34 cellular contexts compared by ENCODE assay signal in the genomic region with DNA sequence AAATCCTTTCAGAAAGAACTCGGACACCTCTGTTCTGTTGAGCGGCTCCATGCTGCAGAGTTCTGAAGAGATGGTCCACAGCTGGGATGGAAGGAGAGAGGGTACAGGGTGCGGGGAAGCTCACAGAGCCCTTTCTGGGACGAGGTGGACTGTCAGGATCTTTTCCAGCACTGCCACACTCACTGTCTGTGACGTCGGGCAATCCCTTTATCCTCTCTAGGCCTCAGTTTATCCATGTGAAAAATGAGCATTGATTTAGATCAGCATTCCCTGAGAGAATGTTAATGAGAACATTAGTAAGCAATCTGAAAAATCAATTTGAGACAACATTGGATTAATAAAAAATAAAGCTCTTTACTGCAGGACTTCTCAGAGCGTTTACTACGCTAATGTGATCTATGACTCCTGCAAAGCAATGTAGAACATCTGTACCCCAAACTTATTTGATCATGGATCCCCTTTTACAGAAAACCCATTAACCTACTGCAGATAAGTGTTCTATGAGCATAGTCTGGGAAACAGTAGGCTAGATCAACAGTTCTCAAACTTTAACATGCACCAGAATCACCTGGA. TPM values are rescaled to one million over a fixed set of nuclear protein-coding genes. Genes with fewer than 3 reads are reported as not detected.
"Had no signal": no experiment of that assay in that cellular context is flagged by ENCODE, and none has a peak within 500 bp of the region (broad histone marks: within the 10 kb centered on the region; RNA-seq: fewer than 3 reads in every experiment).

A gene with protein sequence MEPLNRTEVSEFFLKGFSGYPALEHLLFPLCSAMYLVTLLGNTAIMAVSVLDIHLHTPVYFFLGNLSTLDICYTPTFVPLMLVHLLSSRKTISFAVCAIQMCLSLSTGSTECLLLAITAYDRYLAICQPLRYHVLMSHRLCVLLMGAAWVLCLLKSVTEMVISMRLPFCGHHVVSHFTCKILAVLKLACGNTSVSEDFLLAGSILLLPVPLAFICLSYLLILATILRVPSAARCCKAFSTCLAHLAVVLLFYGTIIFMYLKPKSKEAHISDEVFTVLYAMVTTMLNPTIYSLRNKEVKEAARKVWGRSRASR (minus strand): TSS at position 51 of the 573 bp plus-strand sequence. CDS start 0 bp downstream, at position 51.

- H3K9me3 ChIP-seq: adrenal gland, body of pancreas, SJSA1, SK-N-SH had no signal

- H3K27me3 Mint-ChIP-seq: activated CD4-positive, alpha-beta memory T cell treated with anti-CD3 and anti-CD28 coated beads for 36 hours had no signal

- H3K36me3 Mint-ChIP-seq: activated CD4-positive, alpha-beta memory T cell treated with anti-CD3 and anti-CD28 coated beads for 36 hours; activated CD8-positive, alpha-beta memory T cell treated with anti-CD3 and anti-CD28 coated beads, Interleukin-2, amount 10 ng/mL, durations not matched to agents 7 days and 5 days had no signal

- H3K4me3 ChIP-seq: adrenal gland, body of pancreas, SJSA1 had no signal

- H3K4me1 Mint-ChIP-seq: activated CD4-positive, alpha-beta T cell treated with anti-CD3 and anti-CD28 coated beads, Interleukin-2, amount 10 ng/mL, durations not matched to agents 24 days and 14 days; activated CD8-positive, alpha-beta memory T cell treated with anti-CD3 and anti-CD28 coated beads, Interleukin-2, amount 10 ng/mL, durations not matched to agents 7 days and 5 days; activated T-helper 17 cell treated with anti-CD3 and anti-CD28 coated beads, Interleukin-2, amount 50 U/mL, for 72 hours had no signal

- ATAC-seq: activated CD8-positive, alpha-beta memory T cell treated with anti-CD3 and anti-CD28 coated beads, Interleukin-2, amount 10 ng/mL, durations not matched to agents 7 days and 5 days; activated T-cell treated with anti-CD3 and anti-CD28 coated beads, Interleukin-2, amount 50 U/mL, for 72 hours; activated T-helper 17 cell treated with anti-CD3 and anti-CD28 coated beads, Interleukin-2, amount 50 U/mL, for 72 hours; body of pancreas had no signal

- H3K27ac ChIP-seq: adrenal gland, body of pancreas, KMS-11, SJSA1 had no signal

- H3K9me3 Mint-ChIP-seq: activated CD4-positive, alpha-beta memory T cell treated with anti-CD3 and anti-CD28 coated beads for 36 hours; activated CD4-positive, alpha-beta T cell treated with anti-CD3 and anti-CD28 coated beads, Interleukin-2, amount 10 ng/mL, durations not matched to agents 24 days and 14 days; activated T-cell treated with anti-CD3 and anti-CD28 coated beads, Interleukin-2, amount 50 U/mL, for 72 hours; activated T-helper 17 cell treated with anti-CD3 and anti-CD28 coated beads, Interleukin-2, amount 50 U/mL, for 72 hours; T-helper 1 cell treated with Interleukin-12 subunit alpha and Interleukin-12 subunit beta and Interleukin-4 antibody, amounts not matched to agents 30 μg/mL and 1 μg/mL, for 36 hours; T-helper 2 cell treated with Interferon-gamma antibody and Interleukin-4, amounts not matched to agents 5 μg/mL and 100 μg/mL, for 36 hours had no signal

- H3K4me1 ChIP-seq: adrenal gland, body of pancreas, SJSA1 had no signal

- H3K27ac Mint-ChIP-seq: activated CD4-positive, alpha-beta memory T cell treated with anti-CD3 and anti-CD28 coated beads for 36 hours; activated CD4-positive, alpha-beta T cell treated with anti-CD3 and anti-CD28 coated beads, Interleukin-2, amount 10 ng/mL, durations not matched to agents 24 days and 14 days; activated CD8-positive, alpha-beta memory T cell treated with anti-CD3 and anti-CD28 coated beads, Interleukin-2, amount 10 ng/mL, durations not matched to agents 7 days and 5 days; activated T-cell treated with anti-CD3 and anti-CD28 coated beads, Interleukin-2, amount 50 U/mL, for 72 hours; activated T-helper 17 cell treated with anti-CD3 and anti-CD28 coated beads, Interleukin-2, amount 50 U/mL, for 72 hours; T-helper 1 cell treated with Interleukin-12 subunit alpha and Interleukin-12 subunit beta and Interleukin-4 antibody, amounts not matched to agents 30 μg/mL and 1 μg/mL, for 36 hours; T-helper 2 cell treated with Interferon-gamma antibody and Interleukin-4, amounts not matched to agents 5 μg/mL and 100 μg/mL, for 36 hours had no signal

- H3K4me3 Mint-ChIP-seq: activated CD4-positive, alpha-beta memory T cell treated with anti-CD3 and anti-CD28 coated beads for 36 hours; activated CD4-positive, alpha-beta T cell treated with anti-CD3 and anti-CD28 coated beads, Interleukin-2, amount 10 ng/mL, durations not matched to agents 24 days and 14 days; activated CD8-positive, alpha-beta memory T cell treated with anti-CD3 and anti-CD28 coated beads, Interleukin-2, amount 10 ng/mL, durations not matched to agents 7 days and 5 days; activated T-cell treated with anti-CD3 and anti-CD28 coated beads, Interleukin-2, amount 50 U/mL, for 72 hours; activated T-helper 17 cell treated with anti-CD3 and anti-CD28 coated beads, Interleukin-2, amount 50 U/mL, for 72 hours; T-helper 1 cell treated with Interleukin-12 subunit alpha and Interleukin-12 subunit beta and Interleukin-4 antibody, amounts not matched to agents 30 μg/mL and 1 μg/mL, for 36 hours; T-helper 2 cell treated with Interferon-gamma antibody and Interleukin-4, amounts not matched to agents 5 μg/mL and 100 μg/mL, for 36 hours had no signal

- H3K9ac ChIP-seq: KMS-11, SK-N-SH had no signal

- FAIRE-seq: astrocyte, bronchial epithelial cell, TTC549 had no signal

- H3K4me2 ChIP-seq: KMS-11, SK-N-SH had no signal

- DNase-seq: activated CD4-positive, alpha-beta memory T cell treated with anti-CD3 and anti-CD28 coated beads for 36 hours; activated CD8-positive, alpha-beta memory T cell treated with anti-CD3 and anti-CD28 coated beads, Interleukin-2, amount 10 ng/mL, durations not matched to agents 7 days and 5 days; activated effector memory CD4-positive, alpha-beta T cell treated with anti-CD3 and anti-CD28 coated beads, Interleukin-2, amount 50 U/mL, for 16 hours; activated naive CD4-positive, alpha-beta T cell; activated naive CD4-positive, alpha-beta T cell treated with anti-CD3 and anti-CD28 coated beads, Interleukin-2, amount 50 U/mL, for 16 hours; activated T-cell treated with anti-CD3 and anti-CD28 coated beads, Interleukin-2, amount 50 U/mL, for 1 hour; activated T-cell treated with anti-CD3 and anti-CD28 coated beads, Interleukin-2, amount 50 U/mL, for 72 hours; body of pancreas; caudate nucleus; cerebellar nuclear complex; NCI-H1105; NCI-H1436; NCI-H1694; NCI-H1930; NCI-H2081 treated with DMSO at 0.1 percent for 48 hours; NCI-H226; NCI-H446 treated with DMSO at 0.1 percent for 48 hours; NCI-H524; NCI-H69; NCI-H82; SHP77 treated with DMSO at 0.1 percent for 48 hours; SK-N-SH had no signal

- H3K36me3 ChIP-seq: adrenal gland, SJSA1 had no signal

- H3K27me3 ChIP-seq: body of pancreas, SJSA1 had no signal

RNA-seq across cellular contexts. Expression of the gene that starts here (rescaled TPM):
- total RNA-seq: activated CD4-positive, alpha-beta memory T cell treated with anti-CD3 and anti-CD28 coated beads for 36 hours; activated CD4-positive, alpha-beta T cell treated with anti-CD3 and anti-CD28 coated beads, Interleukin-2, amount 10 ng/mL, durations not matched to agents 24 days and 14 days; activated CD8-positive, alpha-beta memory T cell treated with anti-CD3 and anti-CD28 coated beads, Interleukin-2, amount 10 ng/mL, durations not matched to agents 7 days and 5 days; activated T-cell treated with anti-CD3 and anti-CD28 coated beads, Interleukin-2, amount 50 U/mL, for 72 hours; activated T-helper 17 cell treated with anti-CD3 and anti-CD28 coated beads, Interleukin-2, amount 50 U/mL, for 72 hours; adrenal gland; astrocyte; body of pancreas; bronchial epithelial cell; M059J; RPMI7951; SJSA1 had no signal
- polyA plus RNA-seq: adrenal gland, SK-N-SH had no signal
